ENCODE assay signal across 22 cellular contexts in the genomic region with DNA sequence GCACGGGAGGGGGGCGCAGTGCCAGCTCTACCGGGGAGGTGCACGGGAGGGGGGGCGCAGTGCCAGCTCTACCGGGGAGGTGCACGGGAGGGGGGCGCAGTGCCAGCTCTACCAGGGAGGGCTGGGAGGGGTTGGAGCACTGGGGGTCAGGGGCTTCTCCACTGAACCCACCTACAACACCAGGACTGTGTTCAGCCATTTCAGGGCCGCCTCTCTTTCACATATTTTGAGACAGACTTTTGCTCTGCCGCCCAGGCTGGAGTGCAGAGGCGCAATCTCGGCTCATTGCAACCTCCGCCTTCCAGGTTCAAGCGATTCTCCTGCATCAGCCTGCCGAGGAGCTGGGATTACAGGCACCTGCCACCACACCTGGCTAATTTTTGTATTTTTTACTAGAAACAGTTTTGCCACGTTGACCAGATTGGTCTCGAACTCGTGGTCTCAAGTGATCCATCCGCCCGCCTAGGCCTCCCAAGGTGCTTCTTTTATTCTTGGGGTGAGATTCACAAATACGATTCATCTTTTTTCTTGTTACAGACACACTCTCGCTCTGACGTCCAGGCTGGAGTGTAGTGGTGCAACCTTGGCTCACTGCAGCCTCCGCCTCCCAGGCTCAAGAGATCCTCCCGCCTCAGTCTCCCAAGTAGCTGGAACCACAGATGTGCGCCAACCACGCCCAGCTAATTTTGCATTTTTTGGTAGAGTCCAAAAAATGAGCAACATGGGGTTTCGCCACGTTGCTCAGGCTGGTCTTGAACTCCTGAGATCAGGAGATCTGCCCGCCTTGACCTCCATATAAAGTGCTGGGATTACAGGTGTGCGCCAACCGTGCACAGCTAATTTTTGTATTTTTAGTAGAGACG. TPM values are rescaled to one million over a fixed set of nuclear protein-coding genes. Genes with fewer than 3 reads are reported as not detected.
DNase-seq lines count a peak whose midpoint lies in the region; ATAC-seq and TF ChIP-seq lines count a peak whose summit lies in the region.
"Had no signal": no experiment of that assay in that cellular context is flagged by ENCODE, and none has a peak within 500 bp of the region (broad histone marks: within the 10 kb centered on the region; RNA-seq: fewer than 3 reads in every experiment).

No MANE protein-coding gene starts in this region.

- no peak overlapping the region for H3K27ac ChIP-seq in heart left ventricle
- no peak overlapping the region for H3K27ac ChIP-seq in aorta (ENCODE audit: low read depth in 1 of 2, low read length in 2 of 2)
- H3K27ac ChIP-seq in gastrocnemius medialis: no peak overlapping the region
- H3K27ac ChIP-seq: cardiac muscle cell, tibial artery had no signal

- DNase-seq in activated naive CD8-positive, alpha-beta T cell treated with anti-CD3 and anti-CD28 coated beads for 36 hours: no peak
- DNase-seq in heart left ventricle (peak in 3 of 5 donors; percentile 14 to 27 (median 15)), nephron progenitor cell (no peak), aorta (peak; percentile 10 to 53), type B pancreatic cell (ENCODE audit: extremely low spot score, unreplicated experiment) (no peak), gastrocnemius medialis (no peak)
- DNase-seq: activated CD4-positive, alpha-beta T cell treated with anti-CD3 and anti-CD28 coated beads for 1 hour; activated CD8-positive, alpha-beta memory T cell treated with anti-CD3 and anti-CD28 coated beads for 24 hours; activated naive CD4-positive, alpha-beta T cell treated with anti-CD3 and anti-CD28 coated beads for 36 hours; activated T-cell treated with anti-CD3 and anti-CD28 coated beads, Interleukin-2, amount 50 U/mL, for 4 hours; GDM1; mesendoderm; NCI-H524 treated with DMSO at 0.1 percent for 48 hours; NK-92 treated with Interleukin-12 subunit alpha and Interleukin-12 subunit beta, amount 100 ng/mL, for 24 hours; stimulated activated naive CD8-positive, alpha-beta T cell treated with anti-CD3 and anti-CD28 coated beads, Interleukin-15, Interleukin-2, amounts not matched to agents 100 U/mL and 50 U/mL, for 24 hours; T-helper 1 cell had no signal

- H3K27ac Mint-ChIP-seq in activated naive CD8-positive, alpha-beta T cell: peak overlapping the region; percentile 22
- H3K27ac Mint-ChIP-seq in activated naive CD8-positive, alpha-beta T cell treated with anti-CD3 and anti-CD28 coated beads for 36 hours: no peak overlapping the region
- H3K27ac Mint-ChIP-seq in nephron progenitor cell (no peak overlapping the region), type B pancreatic cell (no peak overlapping the region)
- H3K27ac Mint-ChIP-seq: activated naive CD4-positive, alpha-beta T cell treated with anti-CD3 and anti-CD28 coated beads for 36 hours; B cell had no signal

- no peaks in the 10 kb centered on the region for H3K9me3 Mint-ChIP-seq in activated naive CD8-positive, alpha-beta T cell (ENCODE audit: low read depth)
- H3K9me3 Mint-ChIP-seq in activated naive CD8-positive, alpha-beta T cell treated with anti-CD3 and anti-CD28 coated beads for 36 hours: no peaks in the 10 kb centered on the region
- H3K9me3 Mint-ChIP-seq in nephron progenitor cell (no peaks in the 10 kb centered on the region), type B pancreatic cell (no peaks in the 10 kb centered on the region)
- H3K9me3 Mint-ChIP-seq: activated naive CD4-positive, alpha-beta T cell treated with anti-CD3 and anti-CD28 coated beads for 36 hours; activated T-cell treated with anti-CD3 and anti-CD28 coated beads, Interleukin-2, amount 50 U/mL, for 4 hours had no signal

- peaks cover 0 to 15% (median 0%) of the 10 kb centered on the region in 12 donors for H3K4me1 ChIP-seq in heart left ventricle
- H3K4me1 ChIP-seq in aorta (ENCODE audit: control insufficient read depth in 1 of 2, insufficient read depth in 2 of 2, low read length in 2 of 2): no peaks in the 10 kb centered on the region
- H3K4me1 ChIP-seq in gastrocnemius medialis: no peaks in the 10 kb centered on the region

- WGBS in heart left ventricle, 4 donors: 87 to 93% (median 88%) methylated on average over 25 to 30 of the region's 33 CpGs
- 84 to 88% methylated on average over 28 to 29 of the region's 33 CpGs for WGBS in aorta, 2 donors

- no peaks in the 10 kb centered on the region for H3K27me3 Mint-ChIP-seq in activated naive CD8-positive, alpha-beta T cell
- H3K27me3 Mint-ChIP-seq in activated naive CD8-positive, alpha-beta T cell treated with anti-CD3 and anti-CD28 coated beads for 36 hours: no peaks in the 10 kb centered on the region
- peaks cover 8% of the 10 kb centered on the region for H3K27me3 Mint-ChIP-seq in nephron progenitor cell (ENCODE audit: low read depth, poor library complexity)
- H3K27me3 Mint-ChIP-seq in type B pancreatic cell: no peaks in the 10 kb centered on the region
- H3K27me3 Mint-ChIP-seq: B cell had no signal

- H3K27me3 ChIP-seq in heart left ventricle: peaks cover 0 to 5% (median 0%) of the 10 kb centered on the region in 9 donors
- H3K27me3 ChIP-seq in aorta (ENCODE audit: control insufficient read depth in 1 of 2, insufficient read depth in 2 of 2, low read length in 1 of 2): no peaks in the 10 kb centered on the region
- peaks cover 0 to 7% (median 0%) of the 10 kb centered on the region in 3 donors for H3K27me3 ChIP-seq in gastrocnemius medialis
- H3K27me3 ChIP-seq: cardiac muscle cell, Peyer's patch, tibial artery had no signal

- intact Hi-C loops in heart left ventricle (cut with DNase I) (loop anchor here in 2 of 10 donors (10.0 kb wide), 1 partner anchor 147 kb away; no protein-coding TSS in a partner anchor), aorta (cut with DNase I) (no loop called here), gastrocnemius medialis (cut with DNase I; ENCODE audit: low total_unique reads) (no loop called here)

- H3K9me3 ChIP-seq in heart left ventricle (no peaks in the 10 kb centered on the region), aorta (ENCODE audit: control insufficient read depth, low read length) (no peaks in the 10 kb centered on the region), gastrocnemius medialis (no peaks in the 10 kb centered on the region)
- H3K9me3 ChIP-seq: Peyer's patch, tibial artery had no signal

- no peaks in the 10 kb centered on the region for H3K36me3 ChIP-seq in heart left ventricle
- H3K36me3 ChIP-seq in aorta (ENCODE audit: control insufficient read depth in 1 of 2, insufficient read depth in 2 of 2, low read length in 1 of 2): no peaks in the 10 kb centered on the region
- no peaks in the 10 kb centered on the region for H3K36me3 ChIP-seq in gastrocnemius medialis
- H3K36me3 ChIP-seq: cardiac muscle cell, Peyer's patch, tibial artery had no signal

- ATAC-seq in heart left ventricle (no peak), aorta (ENCODE audit: low FRiP score) (no peak), gastrocnemius medialis (no peak), HG03108 (IDR thresholded peaks at IDR 0.05; ENCODE audit: unreplicated experiment) (no peak)
- ATAC-seq: activated T-cell treated with anti-CD3 and anti-CD28 coated beads, Interleukin-2, amount 50 U/mL, for 4 hours; stimulated activated naive CD8-positive, alpha-beta T cell treated with anti-CD3 and anti-CD28 coated beads, Interleukin-15, Interleukin-2, amounts not matched to agents 100 U/mL and 50 U/mL, for 24 hours had no signal

- peaks cover 22% of the 10 kb centered on the region for H3K4me1 Mint-ChIP-seq in activated naive CD8-positive, alpha-beta T cell (ENCODE audit: low read depth)
- peaks cover 24% of the 10 kb centered on the region for H3K4me1 Mint-ChIP-seq in activated naive CD8-positive, alpha-beta T cell treated with anti-CD3 and anti-CD28 coated beads for 36 hours
- H3K4me1 Mint-ChIP-seq in nephron progenitor cell (peaks cover 45% of the 10 kb centered on the region), type B pancreatic cell (ENCODE audit: unreplicated experiment) (peaks cover 13% of the 10 kb centered on the region)

- H3K36me3 Mint-ChIP-seq in activated naive CD8-positive, alpha-beta T cell: no peaks in the 10 kb centered on the region
- peaks cover 22% of the 10 kb centered on the region for H3K36me3 Mint-ChIP-seq in activated naive CD8-positive, alpha-beta T cell treated with anti-CD3 and anti-CD28 coated beads for 36 hours
- H3K36me3 Mint-ChIP-seq in nephron progenitor cell (ENCODE audit: low read depth): no peaks in the 10 kb centered on the region
- no peaks in the 10 kb centered on the region for H3K36me3 Mint-ChIP-seq in type B pancreatic cell

- no peak overlapping the region for H3K4me3 Mint-ChIP-seq in activated naive CD8-positive, alpha-beta T cell
- H3K4me3 Mint-ChIP-seq in activated naive CD8-positive, alpha-beta T cell treated with anti-CD3 and anti-CD28 coated beads for 36 hours: no peak overlapping the region
- peak overlapping the region; percentile 42 for H3K4me3 Mint-ChIP-seq in nephron progenitor cell
- no peak overlapping the region for H3K4me3 Mint-ChIP-seq in type B pancreatic cell
- H3K4me3 Mint-ChIP-seq: activated naive CD4-positive, alpha-beta T cell treated with anti-CD3 and anti-CD28 coated beads for 36 hours; activated T-cell treated with anti-CD3 and anti-CD28 coated beads, Interleukin-2, amount 50 U/mL, for 4 hours; B cell had no signal

- no peak for TF ChIP-seq CTCF in heart left ventricle (IDR thresholded peaks at IDR 0.05)
- TF ChIP-seq CTCF in nephron progenitor cell (IDR thresholded peaks at IDR 0.05): no peak
- TF ChIP-seq CTCF in type B pancreatic cell (conservative IDR thresholded peaks at IDR 0.05): no peak
- TF ChIP-seq CTCF in gastrocnemius medialis (IDR thresholded peaks at IDR 0.05 in 4 of 5, conservative IDR thresholded peaks at IDR 0.05 in 1 of 5): no peak

- in situ Hi-C loops in gastrocnemius medialis (cut with MboI; ENCODE audit: low sequenced_read_pairs in 4 of 4): no loop called here

- no peak for TF ChIP-seq POLR2A in heart left ventricle (IDR thresholded peaks at IDR 0.05)
- TF ChIP-seq POLR2A in gastrocnemius medialis (IDR thresholded peaks at IDR 0.05): no peak

- H3K4me3 ChIP-seq in heart left ventricle (no peak overlapping the region), aorta (ENCODE audit: low read length in 2 of 2) (no peak overlapping the region), gastrocnemius medialis (no peak overlapping the region)
- H3K4me3 ChIP-seq: cardiac muscle cell, Peyer's patch, tibial artery had no signal

RNA-seq across cellular contexts. Expression of gene ADAP1, which starts 37.0 kb away (rescaled TPM):
- 10 to 100 TPM; 49.9 to 56.7 TPM for total RNA-seq in activated naive CD8-positive, alpha-beta T cell treated with anti-CD3 and anti-CD28 coated beads for 36 hours
- total RNA-seq in heart left ventricle (10 to 100 TPM in 6 of 9 donors, 1 to 10 TPM in 3; 7.0 to 16.5 (median 12.0) TPM), aorta (10 to 100 TPM; 10.8 to 11.9 TPM), type B pancreatic cell (ENCODE audit: low replicate concordance) (15.7 and 18.1 TPM in 2 replicates), gastrocnemius medialis (1 to 10 TPM in 2 of 4 donors, under 1 TPM in 2; 0.71 to 5.0 (median 1.1) TPM)
- polyA plus RNA-seq in heart left ventricle (10 to 100 TPM in 1 of 2 donors, 1 to 10 TPM in 1; 3.1 to 14.0 TPM), aorta (10 to 100 TPM in 1 of 2 donors, 1 to 10 TPM in 1; 4.3 to 16.9 TPM)

RNA-seq across cellular contexts. Expression of gene GET4, which starts 41.1 kb away (rescaled TPM):
- 10 to 100 TPM; 35.2 to 39.6 TPM for total RNA-seq in activated naive CD8-positive, alpha-beta T cell treated with anti-CD3 and anti-CD28 coated beads for 36 hours
- total RNA-seq in heart left ventricle (10 to 100 TPM; 14.6 to 27.3 (median 18.6) TPM), aorta (10 to 100 TPM; 19.9 to 22.7 TPM), type B pancreatic cell (ENCODE audit: low replicate concordance) (46.3 and 50.0 TPM in 2 replicates), gastrocnemius medialis (10 to 100 TPM; 24.6 to 40.8 (median 30.0) TPM)
- polyA plus RNA-seq in heart left ventricle (10 to 100 TPM; 19.7 to 34.1 TPM), aorta (10 to 100 TPM; 16.5 to 58.3 TPM)

RNA-seq across cellular contexts. Expression of gene COX19, which starts 57.9 kb away (rescaled TPM):
- 10 to 100 TPM; 17.7 to 18.1 TPM for total RNA-seq in activated naive CD8-positive, alpha-beta T cell treated with anti-CD3 and anti-CD28 coated beads for 36 hours
- total RNA-seq in heart left ventricle (1 to 10 TPM; 3.1 to 7.8 (median 6.5) TPM), aorta (10 to 100 TPM; 10.8 to 17.0 TPM), type B pancreatic cell (ENCODE audit: low replicate concordance) (14.8 and 15.4 TPM in 2 replicates), gastrocnemius medialis (1 to 10 TPM; 4.7 to 6.5 (median 5.2) TPM)
- polyA plus RNA-seq in heart left ventricle (1 to 10 TPM; 5.7 to 6.6 TPM), aorta (1 to 10 TPM; 3.1 to 6.7 TPM)

Comparison
In these comparisons a context has a peak if more than half of its experiments do, and no peak if none do; other contexts are left out.
1. DNase-seq: peak in heart left ventricle (3 of 5) and aorta (2 of 2); none in activated naive CD8-positive, alpha-beta T cell treated with anti-CD3 and anti-CD28 coated beads for 36 hours (single experiment), nephron progenitor cell (single experiment), type B pancreatic cell (single experiment) and gastrocnemius medialis (0 of 2).